1 cellular context compared by ENCODE assay signal in genomic region chr6:44237813-44238433, GRCh38.
A peak's percentile ranks its signal among the peaks of the same experiment; 100 is the strongest.
TF ChIP-seq lines count a peak whose summit lies in the region.

No MANE protein-coding gene starts in this region.

TF ChIP-seq in HepG2, 621 proteins besides CTCF, POLR2A, EP300 and RAD21 (continued from another document and continues in another):
- TF ChIP-seq ZNF280B (CRISPR knock-in tag; IDR thresholded peaks at IDR 0.05; ENCODE audit: borderline replicate concordance) (peak; percentile 62; the same call in 1 of the 2 replicates), JUN (CRISPR knock-in tag; IDR thresholded peaks at IDR 0.05) (peak; percentile 98), FOXA3 (CRISPR knock-in tag; IDR thresholded peaks at IDR 0.05) (peak; percentile 4), THAP7 (CRISPR knock-in tag; IDR thresholded peaks at IDR 0.05) (peak; percentile 52; the same call in 1 of the 2 replicates), MXD4 (CRISPR knock-in tag; IDR thresholded peaks at IDR 0.05) (peak; percentile 67), HNF4A (CRISPR knock-in tag; IDR thresholded peaks at IDR 0.05) (peak; percentile 12; the same call in 1 of the 2 replicates), KDM2A (CRISPR knock-in tag; IDR thresholded peaks at IDR 0.05; ENCODE audit: borderline replicate concordance, low read depth) (peak; percentile 96), ZNF788 (CRISPR knock-in tag; IDR thresholded peaks at IDR 0.05; ENCODE audit: borderline replicate concordance) (no peak; the same call in 1 of the 2 replicates), ZNF598 (CRISPR knock-in tag; IDR thresholded peaks at IDR 0.05; ENCODE audit: borderline replicate concordance) (peak; percentile 88; the same call in 1 of the 2 replicates), SP5 (CRISPR knock-in tag; IDR thresholded peaks at IDR 0.05; ENCODE audit: borderline replicate concordance, low read depth) (no peak), ZNF772 (CRISPR knock-in tag; IDR thresholded peaks at IDR 0.05) (peak; percentile 32), EZH2 (conservative IDR thresholded peaks at IDR 0.05; ENCODE audit: low read depth, low read length) (no peak), MTF2 (CRISPR knock-in tag; IDR thresholded peaks at IDR 0.05; ENCODE audit: borderline replicate concordance) (0 out of 2 replicates have a peak, but pooled peaks have one; percentile 22), KMT2A (CRISPR knock-in tag; IDR thresholded peaks at IDR 0.05) (no peak), AHR (CRISPR knock-in tag; IDR thresholded peaks at IDR 0.05) (0 out of 2 replicates have a peak, but pooled peaks have one; percentile 40), ZNF362 (CRISPR knock-in tag; IDR thresholded peaks at IDR 0.05; ENCODE audit: borderline replicate concordance) (0 out of 2 replicates have a peak, but pooled peaks have one; percentile 45), HDAC1 (CRISPR knock-in tag; IDR thresholded peaks at IDR 0.05) (peak; percentile 71), ELF4 (CRISPR knock-in tag; IDR thresholded peaks at IDR 0.05; ENCODE audit: borderline replicate concordance) (0 out of 2 replicates have a peak, but pooled peaks have one; percentile 9), REPIN1 (CRISPR knock-in tag; IDR thresholded peaks at IDR 0.05; ENCODE audit: borderline replicate concordance, low read depth) (peak; percentile 32; the same call in 1 of the 2 replicates), ZNF839 (CRISPR knock-in tag; IDR thresholded peaks at IDR 0.05; ENCODE audit: borderline replicate concordance) (peak; percentile 56; the same call in 1 of the 2 replicates), ATF4 (CRISPR knock-in tag; IDR thresholded peaks at IDR 0.05) (peak in 1 of 2 experiments; percentile 86; a peak in 2 of 4 replicates), SMC3 (IDR thresholded peaks at IDR 0.05; ENCODE audit: low read length) (peak; percentile 31; the same call in 1 of the 2 replicates), HMGXB4 (CRISPR knock-in tag; IDR thresholded peaks at IDR 0.05; ENCODE audit: borderline replicate concordance in 1 of 2, low read depth in 1 of 2) (peak; percentile 97 to 99), KDM3A (CRISPR knock-in tag; IDR thresholded peaks at IDR 0.05; ENCODE audit: low read depth) (peak; percentile 88; the same call in 1 of the 2 replicates), ATF6 (CRISPR knock-in tag; conservative IDR thresholded peaks at IDR 0.05) (peak; percentile 17; the same call in 1 of the 2 replicates), E2F1 (CRISPR knock-in tag; IDR thresholded peaks at IDR 0.05) (no peak), HCFC1 (IDR thresholded peaks at IDR 0.05; ENCODE audit: low read depth, low read length) (peak; percentile 28; the same call in 1 of the 2 replicates), THAP9 (CRISPR knock-in tag; IDR thresholded peaks at IDR 0.05; ENCODE audit: borderline replicate concordance) (peak; percentile 36; the same call in 1 of the 2 replicates), RXRA (CRISPR knock-in tag; IDR thresholded peaks at IDR 0.05) (peak; percentile 77; the same call in 1 of the 2 replicates), ZNF138 (CRISPR knock-in tag; IDR thresholded peaks at IDR 0.05; ENCODE audit: low read depth) (no peak), KLF15 (CRISPR knock-in tag; IDR thresholded peaks at IDR 0.05; ENCODE audit: borderline replicate concordance) (no peak), AGO1 (IDR thresholded peaks at IDR 0.05; ENCODE audit: low read depth, low read length, poor library complexity, severe bottlenecking) (peak; percentile 78), ZSCAN29 (CRISPR knock-in tag; conservative IDR thresholded peaks at IDR 0.05) (0 out of 2 replicates have a peak, but pooled peaks have one; percentile 7), PHF21A (CRISPR knock-in tag; IDR thresholded peaks at IDR 0.05) (peak; percentile 59; the same call in 1 of the 2 replicates), PAXIP1 (CRISPR knock-in tag; conservative IDR thresholded peaks at IDR 0.05) (0 out of 2 replicates have a peak, but pooled peaks have one; percentile 36), HOXD1 (CRISPR knock-in tag; IDR thresholded peaks at IDR 0.05) (0 out of 2 replicates have a peak, but pooled peaks have one; percentile 35), PRPF4 (IDR thresholded peaks at IDR 0.05; ENCODE audit: low read depth, low read length, poor library complexity, severe bottlenecking) (no peak), ATRX (CRISPR knock-in tag; IDR thresholded peaks at IDR 0.05; ENCODE audit: borderline replicate concordance) (0 out of 2 replicates have a peak, but pooled peaks have one; percentile 16), ZNF264 (CRISPR knock-in tag; IDR thresholded peaks at IDR 0.05) (0 out of 2 replicates have a peak, but pooled peaks have one; percentile 59)
